6 cellular contexts compared by ENCODE assay signal in genomic region chr11:116654526-116654925, GRCh38.
"Had no signal": no experiment of that assay in that cellular context is flagged by ENCODE, and none has a peak within 500 bp of the region (broad histone marks: within the 10 kb centered on the region; RNA-seq: fewer than 3 reads in every experiment).

No MANE protein-coding gene starts in this region.

- H3K4me3 ChIP-seq: GM23338, HAP-1, K562 had no signal

- DNase-seq: HFFc6, IMR-90 had no signal

- H3K36me3 ChIP-seq: HAP-1 had no signal

- ATAC-seq: GM23338, HCT116, K562 had no signal

- H3K4me1 ChIP-seq: HAP-1 had no signal

- H3K9me3 ChIP-seq: HAP-1 had no signal
